In genomic region chr10:5628798-5629788, GRCh38 we compare ENCODE assay signal across 8 cellular contexts. TPM values are rescaled to one million over a fixed set of nuclear protein-coding genes. Genes with fewer than 3 reads are reported as not detected.
DNase-seq lines count a peak whose midpoint lies in the region; ATAC-seq lines count a peak whose summit lies in the region.

No MANE protein-coding gene starts in this region.

- H3K9ac ChIP-seq in neuronal stem cell (ENCODE audit: low read depth, low read length, poor library complexity) = no peak overlapping the region

- peak; percentile 8 for ATAC-seq in central memory CD8-positive, alpha-beta T cell (replicated peaks; ENCODE audit: extremely low read depth, poor library complexity, severe bottlenecking)
- ATAC-seq in HG03159 (IDR thresholded peaks at IDR 0.05; ENCODE audit: unreplicated experiment) = no peak
- ATAC-seq in GM21390 (IDR thresholded peaks at IDR 0.05; ENCODE audit: unreplicated experiment) = no peak

- no peak overlapping the region for H2BK12ac ChIP-seq in neuronal stem cell (ENCODE audit: low read length)

- no peak overlapping the region for H3K27ac ChIP-seq in neuronal stem cell (replicated peaks; ENCODE audit: low read length)

- H3K27me3 Mint-ChIP-seq in central memory CD8-positive, alpha-beta T cell = peaks cover 36% of the 10 kb centered on the region

- peak overlapping the region; percentile 85 for H2AFZ ChIP-seq in neuronal stem cell (ENCODE audit: low read length)

- H3K4ac ChIP-seq in neuronal stem cell (ENCODE audit: low read length) = no peak overlapping the region

- H3K4me1 ChIP-seq in neuronal stem cell (ENCODE audit: control insufficient read depth in 2 of 2, insufficient read depth in 1 of 2, low read depth in 1 of 2, low read length in 2 of 2) = peaks cover 0 to 9% of the 10 kb centered on the region in 2 donors

- H3K27ac Mint-ChIP-seq in central memory CD8-positive, alpha-beta T cell (ENCODE audit: low read depth) = peak overlapping the region; percentile 38

- H3K4me2 ChIP-seq in neuronal stem cell (ENCODE audit: insufficient read depth, low read length, poor library complexity, severe bottlenecking) = no peak overlapping the region

- H2BK15ac ChIP-seq in neuronal stem cell (ENCODE audit: low read length) = no peak overlapping the region

- in situ Hi-C loops in KBM-7 (cut with MboI; ENCODE audit: low pct_unique_long_range_greater_than_20kb, low sequenced_read_pairs) = no loop called here

- no peaks in the 10 kb centered on the region for H3K79me1 ChIP-seq in neuronal stem cell (ENCODE audit: low read depth, low read length)

- H3K23ac ChIP-seq in neuronal stem cell (ENCODE audit: low read depth, low read length, poor library complexity) = no peak overlapping the region

- peaks cover 6% of the 10 kb centered on the region for H3K4me1 Mint-ChIP-seq in central memory CD8-positive, alpha-beta T cell

- no peak overlapping the region for H3K4me3 ChIP-seq in neuronal stem cell (ENCODE audit: low read length in 2 of 2)

- H3K4me3 Mint-ChIP-seq in central memory CD8-positive, alpha-beta T cell = no peak overlapping the region

- no peak overlapping the region for H2BK120ac ChIP-seq in neuronal stem cell (ENCODE audit: low read depth, low read length)

- H3K14ac ChIP-seq in neuronal stem cell (ENCODE audit: low read length) = no peak overlapping the region

- WGBS in neuronal stem cell (ENCODE audit: extremely low coverage in 2 of 2, insufficient read length in 2 of 2, insufficient replicate concordance in 1 of 2), 2 donors = no CpG with 5 or more reads among the region's 10 CpGs

- H3K36me3 Mint-ChIP-seq in central memory CD8-positive, alpha-beta T cell (ENCODE audit: insufficient read depth) = no peaks in the 10 kb centered on the region

- H4K91ac ChIP-seq in neuronal stem cell (ENCODE audit: low read depth, low read length, poor library complexity) = no peak overlapping the region

- H3K18ac ChIP-seq in neuronal stem cell (ENCODE audit: low read length) = no peak overlapping the region

- no peaks in the 10 kb centered on the region for H3K36me3 ChIP-seq in neuronal stem cell (replicated peaks in 1 of 2; ENCODE audit: control insufficient read depth in 2 of 2, insufficient read depth in 2 of 2, low read length in 2 of 2)

- peak; percentile 62 for DNase-seq in DMS53 (lab: John Stamatoyannopoulos, UW)
- DNase-seq in KBM-7 = peak; percentile 39
- DNase-seq in central memory CD8-positive, alpha-beta T cell (ENCODE audit: low spot score in 2 of 2) = no peak
- DNase-seq in neuronal stem cell (ENCODE audit: low spot score) = no peak
- no peak for DNase-seq in D341Med (ENCODE audit: low spot score)
- no peak for DNase-seq in inferior parietal cortex (ENCODE audit: extremely low spot score)

- no peak overlapping the region for H2BK5ac ChIP-seq in neuronal stem cell (ENCODE audit: low read length)

- H3K9me3 Mint-ChIP-seq in central memory CD8-positive, alpha-beta T cell = no peaks in the 10 kb centered on the region

- H4K8ac ChIP-seq in neuronal stem cell (ENCODE audit: low read depth, low read length) = no peak overlapping the region

- H3K27me3 ChIP-seq in neuronal stem cell (ENCODE audit: control insufficient read depth in 3 of 3, insufficient read depth in 3 of 3, low read depth in 1 of 3, low read length in 3 of 3) = no peaks in the 10 kb centered on the region

- H3K9me3 ChIP-seq in neuronal stem cell (replicated peaks in 1 of 2; ENCODE audit: control insufficient read depth in 2 of 2, insufficient read depth in 1 of 2, low read depth in 1 of 2, low read length in 2 of 2) = no peaks in the 10 kb centered on the region

- no peak overlapping the region for H2AK5ac ChIP-seq in neuronal stem cell (ENCODE audit: low read depth, low read length)

RNA-seq across cellular contexts. Expression of gene ASB13, which starts 37.3 kb away (rescaled TPM):
- polyA plus RNA-seq in neuronal stem cell (2013, experiment 1 of 2) = 13.3 TPM
- polyA plus RNA-seq in neuronal stem cell (2013, experiment 2 of 2) = 13.2 TPM

RNA-seq across cellular contexts. Expression of gene TASOR2, which starts 55.5 kb away (rescaled TPM):
- 12.5 TPM for polyA plus RNA-seq in neuronal stem cell (2013, experiment 1 of 2)
- 14.1 TPM for polyA plus RNA-seq in neuronal stem cell (2013, experiment 2 of 2)

Comparison
In these comparisons a context has a peak if more than half of its experiments do, and no peak if none do; other contexts are left out.
1. DNase-seq: peak in DMS53 (single experiment) and KBM-7 (single experiment); none in central memory CD8-positive, alpha-beta T cell (0 of 2), neuronal stem cell (single experiment), D341Med (single experiment) and inferior parietal cortex (single experiment).